9 cellular contexts compared by ENCODE assay signal in genomic region chr22:25970348-25970995, GRCh38.
A peak's percentile ranks its signal among the peaks of the same experiment; 100 is the strongest.
DNase-seq lines count a peak whose midpoint lies in the region; ATAC-seq and TF ChIP-seq lines count a peak whose summit lies in the region.
"Had no signal": no experiment of that assay in that cellular context is flagged by ENCODE, and none has a peak within 500 bp of the region (broad histone marks: within the 10 kb centered on the region; RNA-seq: fewer than 3 reads in every experiment).

No MANE protein-coding gene starts in this region.

- no peaks in the 10 kb centered on the region for H3K9me3 ChIP-seq in HUES48 (ENCODE audit: control insufficient read depth, insufficient read depth, low read length)
- H3K9me3 ChIP-seq in heart left ventricle = no peaks in the 10 kb centered on the region
- H3K9me3 ChIP-seq in upper lobe of left lung = no peaks in the 10 kb centered on the region

- H3K4me1 ChIP-seq in HUES48 (ENCODE audit: control insufficient read depth, insufficient read depth, low read length) (peaks cover 30% of the 10 kb centered on the region), heart left ventricle (peaks cover 0 to 31% (median 9%) of the 10 kb centered on the region in 12 donors), upper lobe of left lung (no peaks in the 10 kb centered on the region)

- TF ChIP-seq CTCF in heart left ventricle (IDR thresholded peaks at IDR 0.05) (no peak), upper lobe of left lung (IDR thresholded peaks at IDR 0.05) (no peak)

- H3K27ac ChIP-seq in HUES48 (ENCODE audit: low read depth, low read length) (peak overlapping the region; percentile 93), heart left ventricle (peak overlapping the region in 7 of 12 donors; percentile 28 to 79 (median 60)), upper lobe of left lung (no peak overlapping the region)

- peak; percentile 54 to 71 (median 64) for ATAC-seq in heart left ventricle
- peak; percentile 71 for ATAC-seq in sciatic nerve
- no peak for ATAC-seq in upper lobe of left lung (ENCODE audit: low FRiP score in 2 of 2)
- ATAC-seq: stimulated activated memory B cell treated with anti-CD40 and anti-IgM and Interleukin-4, amounts not matched to agents 10 μg/mL and 1 μg/mL and 100 μg/mL, for 72 hours had no signal

- CTCF ChIA-PET in activated CD4-positive, alpha-beta memory T cell treated with anti-CD3 and anti-CD28 coated beads, Interleukin-2, amount 10 ng/mL, durations not matched to agents 7 days and 5 days (lab: Charles Lee) = no interaction called here

- H3K27ac Mint-ChIP-seq in activated CD4-positive, alpha-beta memory T cell treated with anti-CD3 and anti-CD28 coated beads, Interleukin-2, amount 10 ng/mL, durations not matched to agents 7 days and 5 days = no peak overlapping the region
- H3K27ac Mint-ChIP-seq: stimulated activated memory B cell treated with anti-CD40 and anti-IgM and Interleukin-4, amounts not matched to agents 10 μg/mL and 1 μg/mL and 100 μg/mL, for 72 hours had no signal

- H3K36me3 ChIP-seq in HUES48 (ENCODE audit: control insufficient read depth, insufficient read depth, low read length) = no peaks in the 10 kb centered on the region
- H3K36me3 ChIP-seq in heart left ventricle = peaks cover 0 to 22% (median 0%) of the 10 kb centered on the region in 9 donors
- H3K36me3 ChIP-seq in upper lobe of left lung = no peaks in the 10 kb centered on the region

- DNase-seq in NCI-H2171 (lab: John Stamatoyannopoulos, UW) (peak; percentile 42), heart left ventricle (peak in 4 of 5 donors; percentile 37 to 65 (median 52)), sciatic nerve (ENCODE audit: low spot score) (no peak), upper lobe of left lung (no peak), T-helper 9 cell (no peak)
- DNase-seq in activated CD4-positive, alpha-beta memory T cell treated with anti-CD3 and anti-CD28 coated beads, Interleukin-2, amount 10 ng/mL, durations not matched to agents 7 days and 5 days = no peak
- DNase-seq: activated CD4-positive, alpha-beta T cell treated with anti-CD3 and anti-CD28 coated beads for 48 hours had no signal

- H3K4me3 ChIP-seq in HUES48 (ENCODE audit: low read depth, low read length) = no peak overlapping the region
- no peak overlapping the region for H3K4me3 ChIP-seq in heart left ventricle
- H3K4me3 ChIP-seq in upper lobe of left lung = no peak overlapping the region

- TF ChIP-seq EP300 in upper lobe of left lung (IDR thresholded peaks at IDR 0.05) = no peak

- H3K27me3 ChIP-seq in HUES48 (ENCODE audit: control insufficient read depth, insufficient read depth, low read length) = no peaks in the 10 kb centered on the region
- no peaks in the 10 kb centered on the region for H3K27me3 ChIP-seq in heart left ventricle
- H3K27me3 ChIP-seq in upper lobe of left lung = no peaks in the 10 kb centered on the region

- no peak overlapping the region for H3K4me3 Mint-ChIP-seq in activated CD4-positive, alpha-beta memory T cell treated with anti-CD3 and anti-CD28 coated beads, Interleukin-2, amount 10 ng/mL, durations not matched to agents 7 days and 5 days
- H3K4me3 Mint-ChIP-seq: stimulated activated memory B cell treated with anti-CD40 and anti-IgM and Interleukin-4, amounts not matched to agents 10 μg/mL and 1 μg/mL and 100 μg/mL, for 72 hours had no signal

- no peaks in the 10 kb centered on the region for H3K36me3 Mint-ChIP-seq in activated CD4-positive, alpha-beta memory T cell treated with anti-CD3 and anti-CD28 coated beads, Interleukin-2, amount 10 ng/mL, durations not matched to agents 7 days and 5 days (ENCODE audit: low read depth)
- H3K36me3 Mint-ChIP-seq: stimulated activated memory B cell treated with anti-CD40 and anti-IgM and Interleukin-4, amounts not matched to agents 10 μg/mL and 1 μg/mL and 100 μg/mL, for 72 hours had no signal

- 15 to 23% (median 16%) methylated on average over 8 of the region's 8 CpGs for WGBS in heart left ventricle, 4 donors
- 31 to 34% methylated on average over 8 of the region's 8 CpGs for WGBS in upper lobe of left lung, 2 donors

- peaks cover 2% of the 10 kb centered on the region for H3K9me3 Mint-ChIP-seq in activated CD4-positive, alpha-beta memory T cell treated with anti-CD3 and anti-CD28 coated beads, Interleukin-2, amount 10 ng/mL, durations not matched to agents 7 days and 5 days
- H3K9me3 Mint-ChIP-seq: stimulated activated memory B cell treated with anti-CD40 and anti-IgM and Interleukin-4, amounts not matched to agents 10 μg/mL and 1 μg/mL and 100 μg/mL, for 72 hours had no signal

- H3K9ac ChIP-seq in HUES48 (ENCODE audit: low read depth, low read length) = peak overlapping the region; percentile 37; the same call in 1 of the 2 replicates

- H3K27me3 Mint-ChIP-seq in activated CD4-positive, alpha-beta memory T cell treated with anti-CD3 and anti-CD28 coated beads, Interleukin-2, amount 10 ng/mL, durations not matched to agents 7 days and 5 days = peaks cover 7% of the 10 kb centered on the region

- no peak for TF ChIP-seq POLR2A in heart left ventricle (IDR thresholded peaks at IDR 0.05)
- TF ChIP-seq POLR2A in upper lobe of left lung (IDR thresholded peaks at IDR 0.05) = no peak

- intact Hi-C loops in heart left ventricle (cut with DNase I) = no loop called here
- intact Hi-C loops in sciatic nerve (cut with DNase I) = no loop called here

- H3K4me1 Mint-ChIP-seq in activated CD4-positive, alpha-beta memory T cell treated with anti-CD3 and anti-CD28 coated beads, Interleukin-2, amount 10 ng/mL, durations not matched to agents 7 days and 5 days = peaks cover 15% of the 10 kb centered on the region
- H3K4me1 Mint-ChIP-seq: stimulated activated memory B cell treated with anti-CD40 and anti-IgM and Interleukin-4, amounts not matched to agents 10 μg/mL and 1 μg/mL and 100 μg/mL, for 72 hours had no signal

- POLR2A ChIA-PET in activated CD4-positive, alpha-beta memory T cell treated with anti-CD3 and anti-CD28 coated beads, Interleukin-2, amount 10 ng/mL, durations not matched to agents 7 days and 5 days (lab: Charles Lee) = no interaction called here

Comparison
In these comparisons a context has a peak if more than half of its experiments do, and no peak if none do; other contexts are left out.
1. H3K27ac ChIP-seq: peak in HUES48 (single experiment) and heart left ventricle (7 of 12); none in upper lobe of left lung (0 of 4).
2. DNase-seq: peak in NCI-H2171 (single experiment) and heart left ventricle (4 of 5); none in sciatic nerve (single experiment), upper lobe of left lung (0 of 2), T-helper 9 cell (single experiment) and activated CD4-positive, alpha-beta memory T cell treated with anti-CD3 and anti-CD28 coated beads, Interleukin-2, amount 10 ng/mL, durations not matched to agents 7 days and 5 days (single experiment).
3. ATAC-seq: peak in heart left ventricle (4 of 4) and sciatic nerve (single experiment); none in upper lobe of left lung (0 of 2).